Comparison of ENCODE assay signal across 8 cellular contexts in the genomic region with DNA sequence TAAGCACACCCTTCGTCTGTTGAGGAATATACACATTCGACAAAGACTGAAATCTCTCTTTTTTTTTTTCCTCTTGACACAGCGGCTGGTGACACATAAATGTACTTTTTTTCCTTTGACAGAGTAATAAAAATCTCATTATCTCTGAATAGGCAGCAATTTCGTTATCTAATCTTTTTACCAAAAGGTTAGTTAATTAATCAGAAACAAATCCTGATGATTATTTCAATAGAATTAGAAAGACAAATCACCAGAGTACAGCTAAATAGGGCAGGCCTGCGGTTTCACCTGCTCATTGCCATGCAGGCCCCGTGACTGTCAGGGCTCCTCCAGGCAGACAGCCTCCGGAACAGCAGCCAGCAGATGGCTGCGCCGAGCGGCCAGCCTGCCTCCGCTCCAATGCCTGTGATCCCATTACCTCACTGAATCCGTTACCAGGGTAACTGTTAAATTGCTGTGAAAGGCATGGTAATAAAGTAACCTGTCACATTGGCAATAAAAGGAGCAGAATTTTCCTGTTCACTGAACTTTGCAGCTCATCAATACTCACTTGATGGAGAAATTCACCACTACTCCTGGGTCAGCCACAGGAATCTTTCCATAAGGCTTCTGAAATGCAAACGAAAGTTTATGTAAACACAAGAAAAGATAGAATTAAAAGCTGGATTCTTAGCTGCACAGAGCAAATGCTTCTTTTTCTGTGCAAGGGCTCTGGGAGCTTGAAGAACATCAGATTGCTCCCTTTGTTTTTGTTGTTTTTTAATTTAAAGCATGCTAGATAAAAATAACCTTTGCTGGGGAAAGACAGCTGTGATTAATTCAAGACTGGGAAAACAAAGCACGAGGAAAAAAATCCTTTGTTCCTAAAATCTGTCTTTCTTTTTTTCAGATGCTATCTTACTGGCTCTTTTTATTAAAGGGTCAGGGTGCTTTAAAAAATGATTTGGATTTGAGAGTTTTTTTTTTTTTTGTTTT.
DNase-seq lines count a peak whose midpoint lies in the region; ATAC-seq and TF ChIP-seq lines count a peak whose summit lies in the region.

No MANE protein-coding gene starts in this region.

- peaks cover 38% of the 10 kb centered on the region for H3K4me1 Mint-ChIP-seq in activated B cell treated with CpG ODN at 0.5 μM for 24 hours

- H3K9me3 ChIP-seq in osteoblast (ENCODE audit: low read depth, low read length): no peaks in the 10 kb centered on the region

- ATAC-seq in activated B cell treated with CpG ODN at 0.5 μM for 24 hours (ENCODE audit: low read depth): peak; percentile 72
- no peak for ATAC-seq in HG03378 (IDR thresholded peaks at IDR 0.05; ENCODE audit: unreplicated experiment)

- peak; percentile 97 for DNase-seq in DMS 273 (lab: John Stamatoyannopoulos, UW; ENCODE audit: unreplicated experiment)
- DNase-seq in HCEC 1CT: peak; percentile 79
- DNase-seq in NCI-H146 (lab: John Stamatoyannopoulos, UW): peak; percentile 91
- DNase-seq in activated B cell treated with CpG ODN at 0.5 μM for 24 hours: peak; percentile 18
- peak; percentile 76 to 96 (median 89) for DNase-seq in head of caudate nucleus
- peak; percentile 93 for DNase-seq in osteoblast (ENCODE audit: insufficient read length, low spot score, missing footprints)
- no peak for DNase-seq in stimulated activated CD4-positive, alpha-beta T cell treated with anti-CD3 and anti-CD28 coated beads, Interleukin-12 subunit alpha, Interleukin-12 subunit beta, amount 100 ng/mL, for 4 hours

- TF ChIP-seq CTCF in activated B cell treated with CpG ODN at 0.5 μM for 24 hours (IDR thresholded peaks at IDR 0.05) (no peak), osteoblast (IDR thresholded peaks at IDR 0.05; ENCODE audit: extremely low read depth, low read depth, low read length) (peak; percentile 56)

- peaks cover 50% of the 10 kb centered on the region for H3K4me1 ChIP-seq in osteoblast (ENCODE audit: insufficient read depth, low read length)

- no peaks in the 10 kb centered on the region for H3K9me3 Mint-ChIP-seq in activated B cell treated with CpG ODN at 0.5 μM for 24 hours

- H3K27ac Mint-ChIP-seq in activated B cell treated with CpG ODN at 0.5 μM for 24 hours: no peak overlapping the region

- intact Hi-C loops in activated B cell treated with CpG ODN at 0.5 μM for 24 hours (cut with micrococcal nuclease): loop anchor here (2.0 to 10.0 kb wide), 3 partner anchors 664 to 888 kb away; no protein-coding TSS in a partner anchor
- intact Hi-C loops in head of caudate nucleus (cut with DNase I): loop anchor here (5.0 to 10.0 kb wide), 3 partner anchors 74 to 666 kb away; a partner anchor contains a TSS

- H3K4me3 Mint-ChIP-seq in activated B cell treated with CpG ODN at 0.5 μM for 24 hours: peak overlapping the region; percentile 29

- no peaks in the 10 kb centered on the region for H3K79me2 ChIP-seq in osteoblast (ENCODE audit: insufficient read depth, low read length)

- no peaks in the 10 kb centered on the region for H4K20me1 ChIP-seq in osteoblast (ENCODE audit: insufficient read depth, low read length)

- POLR2A ChIA-PET in activated B cell treated with CpG ODN at 0.5 μM for 24 hours (lab: Charles Lee): interaction anchor here (0.9 kb wide), 1 partner anchor 665 kb away, joined by 4 read pairs; no protein-coding TSS in a partner anchor

- H3K27me3 Mint-ChIP-seq in activated B cell treated with CpG ODN at 0.5 μM for 24 hours: no peaks in the 10 kb centered on the region

- CTCF ChIA-PET in activated B cell treated with CpG ODN at 0.5 μM for 24 hours (lab: Charles Lee): interaction anchor here (1.0 kb wide), 1 partner anchor 101 kb away, joined by 3 read pairs; no protein-coding TSS in a partner anchor

- H3K4me3 ChIP-seq in osteoblast (ENCODE audit: insufficient read depth, low read length): peak overlapping the region; percentile 32

- peak overlapping the region; percentile 23 for H2AFZ ChIP-seq in osteoblast (ENCODE audit: low read length)

- peak overlapping the region; percentile 91 for H3K27ac ChIP-seq in osteoblast (ENCODE audit: low read depth, low read length)

- H3K36me3 Mint-ChIP-seq in activated B cell treated with CpG ODN at 0.5 μM for 24 hours (ENCODE audit: low read depth): no peaks in the 10 kb centered on the region

- H3K36me3 ChIP-seq in osteoblast (ENCODE audit: insufficient read depth, low read length): no peaks in the 10 kb centered on the region

- peak overlapping the region; percentile 83 for H3K4me2 ChIP-seq in osteoblast (ENCODE audit: insufficient read depth, low read length)

- no peaks in the 10 kb centered on the region for H3K27me3 ChIP-seq in osteoblast (ENCODE audit: insufficient read depth, low read length)
